ENCODE assay signal across 14 cellular contexts in the genomic region with DNA sequence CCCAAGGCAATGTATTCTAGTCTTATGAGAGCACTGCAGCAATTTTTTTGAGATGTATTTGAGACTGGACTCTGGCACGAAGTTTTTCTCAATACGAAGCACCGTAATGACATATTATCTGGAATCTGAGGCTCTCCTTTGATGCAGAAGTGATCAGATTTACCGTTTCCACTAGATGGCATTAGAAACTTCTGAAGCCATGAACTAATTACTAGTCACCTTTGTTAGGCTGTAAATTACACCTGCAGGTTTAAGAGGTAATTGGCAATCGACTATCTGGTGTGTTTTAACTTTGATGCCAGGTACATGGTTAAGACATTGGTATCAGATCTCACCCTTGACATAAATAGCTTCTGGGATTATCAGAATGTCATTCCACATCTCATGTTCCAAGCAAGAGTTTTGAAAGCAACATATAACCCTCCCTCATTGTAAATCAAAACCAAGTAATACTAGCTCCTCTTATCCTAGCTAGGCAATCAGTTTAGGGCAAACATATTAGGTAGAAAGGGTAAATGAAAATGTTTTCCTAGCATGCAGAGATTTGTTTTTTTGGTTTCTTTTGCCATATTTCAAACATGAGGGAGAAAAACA.
DNase-seq lines count a peak whose midpoint lies in the region; ATAC-seq, FAIRE-seq and TF ChIP-seq lines count a peak whose summit lies in the region.
"Had no signal": no experiment of that assay in that cellular context is flagged by ENCODE, and none has a peak within 500 bp of the region (broad histone marks: within the 10 kb centered on the region; RNA-seq: fewer than 3 reads in every experiment).

No MANE protein-coding gene starts in this region.

- H2BK120ac ChIP-seq in H1 (replicated peaks; ENCODE audit: low read depth, low read length) = no peak overlapping the region

- CTCF ChIA-PET in H1 (lab: Charles Lee; ENCODE audit: partially characterized antibody) = interaction anchor here (0.8 to 4.2 kb wide), 12 partner anchors 9 to 1399 kb away, joined by 3 to 18 read pairs (median 4); no protein-coding TSS in a partner anchor

- H3K18ac ChIP-seq in H1 (ENCODE audit: extremely low read depth, low read length) = no peak overlapping the region

- H4K8ac ChIP-seq in H1 (ENCODE audit: extremely low read depth, insufficient read depth, low read length) = no peak overlapping the region

- H3K27me3 ChIP-seq in H1 (replicated peaks in 1 of 4; ENCODE audit: control insufficient read depth in 3 of 4, extremely low read depth in 1 of 4, insufficient read depth in 3 of 4, low read length in 3 of 4) (no peaks in the 10 kb centered on the region), heart right ventricle (peaks cover 0 to 7% (median 0%) of the 10 kb centered on the region in 7 donors)
- H3K27me3 ChIP-seq: testis had no signal

- no peaks in the 10 kb centered on the region for H4K20me1 ChIP-seq in H1 (replicated peaks in 1 of 2; ENCODE audit: control insufficient read depth in 1 of 2, insufficient read depth in 2 of 2, low read length in 2 of 2)

- no peaks in the 10 kb centered on the region for H3K79me2 ChIP-seq in H1 (ENCODE audit: control insufficient read depth in 1 of 2, insufficient read depth in 2 of 2, low read length in 2 of 2)

- H3K4me3 ChIP-seq in H1 (ENCODE audit: extremely low read depth in 1 of 4, insufficient read depth in 2 of 4, low read depth in 3 of 4, low read length in 4 of 4) (no peak overlapping the region), retinal pigment epithelial cell (ENCODE audit: low read length) (no peak overlapping the region), heart right ventricle (no peak overlapping the region)
- H3K4me3 ChIP-seq: testis had no signal

- 82% methylated on average over 5 of the region's 5 CpGs; no CpG with 5 or more reads in 1 of the 2 experiments for WGBS in H1 (ENCODE audit: extremely low coverage in 1 of 2, insufficient coverage in 1 of 2, insufficient read length in 1 of 2, insufficient replicate concordance in 2 of 2, low coverage in 1 of 2, low lambda C conversion rate in 2 of 2, missing lambda C conversion rate in 1 of 2), 2 experiments
- WGBS in heart right ventricle, 2 donors = 67 to 71% methylated on average over 5 of the region's 5 CpGs

- peak; percentile 1 to 25 for DNase-seq in NCI-H2081 (lab: John Stamatoyannopoulos, UW)
- DNase-seq in NCI-H2081 treated with DMSO at 0.1 percent for 48 hours (lab: John Stamatoyannopoulos, UW) = no peak
- DNase-seq in NCI-H69 (lab: John Stamatoyannopoulos, UW) = peak; percentile 39
- no peak for DNase-seq in H1 (ENCODE audit: low read depth in 1 of 2, low spot score in 2 of 2)
- DNase-seq in retinal pigment epithelial cell (ENCODE audit: low read depth) = no peak
- no peak for DNase-seq in heart right ventricle
- DNase-seq in stimulated activated CD4-positive, alpha-beta T cell treated with anti-CD3 and anti-CD28 coated beads, Interleukin-2, amount 100 ng/mL, for 48 hours = no peak
- DNase-seq: activated CD4-positive, alpha-beta T cell treated with anti-CD3 and anti-CD28 coated beads for 48 hours; DMS79 treated with DMSO at 0.1 percent for 48 hours; testis had no signal

- no peak overlapping the region for H2BK15ac ChIP-seq in H1 (ENCODE audit: low read length)

- no peak overlapping the region for H3K14ac ChIP-seq in H1 (ENCODE audit: insufficient read length)

- no peaks in the 10 kb centered on the region; the same call in 1 of the 2 replicates for H3K23me2 ChIP-seq in H1 (ENCODE audit: low read depth, low read length)

- H3K4ac ChIP-seq in H1 (replicated peaks; ENCODE audit: insufficient read length, low read depth, low read length) = no peak overlapping the region

- POLR2A ChIA-PET in H1 (lab: Charles Lee; ENCODE audit: partially characterized antibody) = no interaction called here

- H3K27ac ChIP-seq in H1 (ENCODE audit: low read depth, low read length) = no peak overlapping the region
- no peak overlapping the region for H3K27ac ChIP-seq in heart right ventricle
- H3K27ac ChIP-seq: testis had no signal

- H2AK5ac ChIP-seq in H1 (ENCODE audit: low read depth, low read length) = no peak overlapping the region

- H2BK20ac ChIP-seq in H1 (ENCODE audit: low read length) = no peak overlapping the region

- no peak overlapping the region for H4K5ac ChIP-seq in H1 (ENCODE audit: insufficient read length, low read depth, low read length)

- intact Hi-C loops in heart right ventricle (cut with DNase I) = no loop called here

- H3K79me1 ChIP-seq in H1 (ENCODE audit: low read depth, low read length) = no peaks in the 10 kb centered on the region

- TF ChIP-seq RAD21 in H1 (IDR thresholded peaks at IDR 0.05 in 1 of 2, conservative IDR thresholded peaks at IDR 0.05 in 1 of 2; ENCODE audit: low read depth in 2 of 2, low read length in 2 of 2) = peak; percentile 47 to 57; a peak in 3 of 4 replicates

- no peaks in the 10 kb centered on the region for H3K9me3 ChIP-seq in H1 (ENCODE audit: insufficient read depth in 2 of 2, low read depth in 1 of 2, low read length in 1 of 2)
- H3K9me3 ChIP-seq in heart right ventricle = no peaks in the 10 kb centered on the region
- H3K9me3 ChIP-seq: testis had no signal

- no peak overlapping the region for H3K4me2 ChIP-seq in H1 (ENCODE audit: insufficient read depth in 1 of 2, low read depth in 2 of 2, low read length in 2 of 2)

- TF ChIP-seq CTCF in H1 (IDR thresholded peaks at IDR 0.05; ENCODE audit: control extremely low read depth in 1 of 3, insufficient read depth in 1 of 3, low read depth in 1 of 3, low read length in 3 of 3) (peak in 2 of 3 experiments; percentile 41 to 42; a peak in 2 of 4 replicates), retinal pigment epithelial cell (conservative IDR thresholded peaks at IDR 0.05; ENCODE audit: low read depth, low read length) (peak; percentile 17), heart right ventricle (IDR thresholded peaks at IDR 0.05) (no peak)

- H3K4me1 ChIP-seq in H1 (replicated peaks in 1 of 4; ENCODE audit: control insufficient read depth in 3 of 4, insufficient read depth in 4 of 4, low read length in 3 of 4) (no peaks in the 10 kb centered on the region), heart right ventricle (peaks cover 0 to 11% (median 0%) of the 10 kb centered on the region in 9 donors)
- H3K4me1 ChIP-seq: testis had no signal

- no peak overlapping the region for H2BK5ac ChIP-seq in H1 (ENCODE audit: low read depth, low read length)

- H3K36me3 ChIP-seq in H1 (ENCODE audit: control insufficient read depth in 2 of 4, insufficient read depth in 4 of 4, low read length in 3 of 4) (no peaks in the 10 kb centered on the region), heart right ventricle (no peaks in the 10 kb centered on the region)

- no peak overlapping the region for H2BK12ac ChIP-seq in H1 (ENCODE audit: low read depth, low read length)

- no peak overlapping the region for H4K91ac ChIP-seq in H1 (replicated peaks; ENCODE audit: insufficient read length, low read length)

- no peak for FAIRE-seq in H1 (lab: Jason Lieb, UNC)
- FAIRE-seq: endothelial cell of umbilical vein, GM18507 had no signal

- TF ChIP-seq POLR2A in H1 (IDR thresholded peaks at IDR 0.05; ENCODE audit: control extremely low read depth in 1 of 2, low read depth in 2 of 2, low read length in 2 of 2) = no peak

- TF ChIP-seq EP300 in H1 (IDR thresholded peaks at IDR 0.05; ENCODE audit: borderline replicate concordance in 1 of 2, low read depth in 2 of 2, low read length in 2 of 2) = no peak

- no peak for ATAC-seq in heart right ventricle
- no peak for ATAC-seq in GM18861 (IDR thresholded peaks at IDR 0.05; ENCODE audit: unreplicated experiment)
- ATAC-seq: sciatic nerve had no signal

- no peak overlapping the region for H3K9ac ChIP-seq in H1 (replicated peaks in 1 of 4; ENCODE audit: extremely low read depth in 1 of 4, low read depth in 3 of 4, low read length in 3 of 4)

- no peak overlapping the region for H3K56ac ChIP-seq in H1 (replicated peaks; ENCODE audit: insufficient read length, low read depth, low read length)

- no peak overlapping the region for H2AFZ ChIP-seq in H1 (ENCODE audit: low read length)

- H3K23ac ChIP-seq in H1 (ENCODE audit: insufficient read length) = no peak overlapping the region

TF ChIP-seq in H1, 55 proteins besides CTCF, POLR2A, EP300 and RAD21 (continues in another document):
- TF ChIP-seq PHF8 (conservative IDR thresholded peaks at IDR 0.05; ENCODE audit: low read depth, low read length) (no peak), SAP30 (IDR thresholded peaks at IDR 0.05; ENCODE audit: insufficient read depth, insufficient replicate concordance, low read length) (no peak), CHD2 (IDR thresholded peaks at IDR 0.05; ENCODE audit: low read length) (no peak), SRF (IDR thresholded peaks at IDR 0.05; ENCODE audit: low read depth, low read length) (no peak), RXRA (IDR thresholded peaks at IDR 0.05; ENCODE audit: insufficient read depth, low read depth, low read length) (no peak), RBBP5 (IDR thresholded peaks at IDR 0.05; ENCODE audit: borderline replicate concordance, low read depth, low read length) (no peak), EGR1 (IDR thresholded peaks at IDR 0.05; ENCODE audit: borderline replicate concordance, low read depth, low read length) (no peak), CTBP2 (IDR thresholded peaks at IDR 0.05; ENCODE audit: borderline replicate concordance, insufficient read depth, insufficient read length, low read length) (no peak), BRCA1 (IDR thresholded peaks at IDR 0.05; ENCODE audit: low read depth, low read length) (no peak), ASH2L (IDR thresholded peaks at IDR 0.05; ENCODE audit: low read length) (no peak), FOSL1 (IDR thresholded peaks at IDR 0.05; ENCODE audit: insufficient read depth, low read depth, low read length) (no peak)
- TF ChIP-seq, protein P1, sequence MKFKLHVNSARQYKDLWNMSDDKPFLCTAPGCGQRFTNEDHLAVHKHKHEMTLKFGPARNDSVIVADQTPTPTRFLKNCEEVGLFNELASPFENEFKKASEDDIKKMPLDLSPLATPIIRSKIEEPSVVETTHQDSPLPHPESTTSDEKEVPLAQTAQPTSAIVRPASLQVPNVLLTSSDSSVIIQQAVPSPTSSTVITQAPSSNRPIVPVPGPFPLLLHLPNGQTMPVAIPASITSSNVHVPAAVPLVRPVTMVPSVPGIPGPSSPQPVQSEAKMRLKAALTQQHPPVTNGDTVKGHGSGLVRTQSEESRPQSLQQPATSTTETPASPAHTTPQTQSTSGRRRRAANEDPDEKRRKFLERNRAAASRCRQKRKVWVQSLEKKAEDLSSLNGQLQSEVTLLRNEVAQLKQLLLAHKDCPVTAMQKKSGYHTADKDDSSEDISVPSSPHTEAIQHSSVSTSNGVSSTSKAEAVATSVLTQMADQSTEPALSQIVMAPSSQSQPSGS (IDR thresholded peaks at IDR 0.05; ENCODE audit: low read length) = no peak
- TF ChIP-seq, protein P2, sequence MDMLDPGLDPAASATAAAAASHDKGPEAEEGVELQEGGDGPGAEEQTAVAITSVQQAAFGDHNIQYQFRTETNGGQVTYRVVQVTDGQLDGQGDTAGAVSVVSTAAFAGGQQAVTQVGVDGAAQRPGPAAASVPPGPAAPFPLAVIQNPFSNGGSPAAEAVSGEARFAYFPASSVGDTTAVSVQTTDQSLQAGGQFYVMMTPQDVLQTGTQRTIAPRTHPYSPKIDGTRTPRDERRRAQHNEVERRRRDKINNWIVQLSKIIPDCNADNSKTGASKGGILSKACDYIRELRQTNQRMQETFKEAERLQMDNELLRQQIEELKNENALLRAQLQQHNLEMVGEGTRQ (IDR thresholded peaks at IDR 0.05; ENCODE audit: low read length) = no peak

Comparison
In these comparisons a context has a peak if more than half of its experiments do, and no peak if none do; other contexts are left out.
1. DNase-seq: peak in NCI-H2081 (2 of 2) and NCI-H69 (single experiment); none in NCI-H2081 treated with DMSO at 0.1 percent for 48 hours (single experiment), H1 (0 of 2), retinal pigment epithelial cell (single experiment), heart right ventricle (0 of 2) and stimulated activated CD4-positive, alpha-beta T cell treated with anti-CD3 and anti-CD28 coated beads, Interleukin-2, amount 100 ng/mL, for 48 hours (0 of 2).
2. CTCF ChIP-seq: peak in H1 (2 of 3) and retinal pigment epithelial cell (single experiment); none in heart right ventricle (0 of 9).